Comparison of ENCODE assay signal across 15 cellular contexts in genomic region chr18:13100942-13101658, GRCh38.
DNase-seq lines count a peak whose midpoint lies in the region; ATAC-seq and TF ChIP-seq lines count a peak whose summit lies in the region.
"Had no signal": no experiment of that assay in that cellular context is flagged by ENCODE, and none has a peak within 500 bp of the region (broad histone marks: within the 10 kb centered on the region; RNA-seq: fewer than 3 reads in every experiment).

No MANE protein-coding gene starts in this region.

- ATAC-seq in Right ventricle myocardium superior (ENCODE audit: poor library complexity) (peak; percentile 74), left ventricle myocardium superior (peak; percentile 74)
- ATAC-seq: CD8-positive, alpha-beta T cell; GM23338 had no signal

- peaks cover 74% of the 10 kb centered on the region for H3K36me3 Mint-ChIP-seq in T-helper 2 cell treated with Interferon-gamma antibody and Interleukin-4, amounts not matched to agents 5 μg/mL and 100 μg/mL, for 36 hours (ENCODE audit: low read depth)
- peaks cover 11% of the 10 kb centered on the region for H3K36me3 Mint-ChIP-seq in glutamatergic neuron (ENCODE audit: unreplicated experiment)

- H3K9me3 Mint-ChIP-seq in T-helper 2 cell treated with Interferon-gamma antibody and Interleukin-4, amounts not matched to agents 5 μg/mL and 100 μg/mL, for 36 hours = peaks cover 1% of the 10 kb centered on the region
- H3K9me3 Mint-ChIP-seq in glutamatergic neuron (ENCODE audit: unreplicated experiment) = peaks cover 7% of the 10 kb centered on the region
- H3K9me3 Mint-ChIP-seq: CD8-positive, alpha-beta T cell had no signal

- H3K27ac Mint-ChIP-seq in T-helper 2 cell treated with Interferon-gamma antibody and Interleukin-4, amounts not matched to agents 5 μg/mL and 100 μg/mL, for 36 hours = peak overlapping the region; percentile 23
- no peak overlapping the region for H3K27ac Mint-ChIP-seq in glutamatergic neuron (ENCODE audit: unreplicated experiment)
- H3K27ac Mint-ChIP-seq: CD8-positive, alpha-beta T cell; GM23338 had no signal

- no peak overlapping the region for H3K4me3 Mint-ChIP-seq in T-helper 2 cell treated with Interferon-gamma antibody and Interleukin-4, amounts not matched to agents 5 μg/mL and 100 μg/mL, for 36 hours
- H3K4me3 Mint-ChIP-seq in glutamatergic neuron (ENCODE audit: unreplicated experiment) = no peak overlapping the region
- H3K4me3 Mint-ChIP-seq: CD14-positive monocyte; CD8-positive, alpha-beta T cell; GM23338 had no signal

- TF ChIP-seq CTCF in glutamatergic neuron (IDR thresholded peaks at IDR 0.05; ENCODE audit: partially characterized antibody, unreplicated experiment) = no peak

- DNase-seq in T-helper 2 cell treated with Interferon-gamma antibody and Interleukin-4, amounts not matched to agents 5 μg/mL and 100 μg/mL, for 36 hours (ENCODE audit: low spot score) = no peak
- DNase-seq in T-helper 2 cell (no peak), Right ventricle myocardium superior (no peak), cardiac septum (ENCODE audit: low spot score) (no peak), left ventricle myocardium superior (no peak), glutamatergic neuron (no peak)
- no peak for DNase-seq in effector CD4-positive, alpha-beta T cell
- DNase-seq: CD8-positive, alpha-beta T cell; COR-L47; DMS153; DMS79 treated with DMSO at 0.1 percent for 48 hours; EL; H7 had no signal

- no peaks in the 10 kb centered on the region for H3K27me3 Mint-ChIP-seq in T-helper 2 cell treated with Interferon-gamma antibody and Interleukin-4, amounts not matched to agents 5 μg/mL and 100 μg/mL, for 36 hours (ENCODE audit: low read depth)
- H3K27me3 Mint-ChIP-seq in glutamatergic neuron (ENCODE audit: unreplicated experiment) = no peaks in the 10 kb centered on the region

- no peaks in the 10 kb centered on the region for H3K4me1 Mint-ChIP-seq in T-helper 2 cell treated with Interferon-gamma antibody and Interleukin-4, amounts not matched to agents 5 μg/mL and 100 μg/mL, for 36 hours (ENCODE audit: low read depth)
- H3K4me1 Mint-ChIP-seq in glutamatergic neuron (ENCODE audit: low read depth, unreplicated experiment) = no peaks in the 10 kb centered on the region
- H3K4me1 Mint-ChIP-seq: CD14-positive monocyte, GM23338 had no signal

- intact Hi-C loops in Right ventricle myocardium superior (cut with DNase I) (loop anchor here (10.0 kb wide), 2 partner anchors 64 to 96 kb away; no protein-coding TSS in a partner anchor), cardiac septum (cut with DNase I) (no loop called here), left ventricle myocardium superior (cut with micrococcal nuclease) (no loop called here)
